In the genomic region with DNA sequence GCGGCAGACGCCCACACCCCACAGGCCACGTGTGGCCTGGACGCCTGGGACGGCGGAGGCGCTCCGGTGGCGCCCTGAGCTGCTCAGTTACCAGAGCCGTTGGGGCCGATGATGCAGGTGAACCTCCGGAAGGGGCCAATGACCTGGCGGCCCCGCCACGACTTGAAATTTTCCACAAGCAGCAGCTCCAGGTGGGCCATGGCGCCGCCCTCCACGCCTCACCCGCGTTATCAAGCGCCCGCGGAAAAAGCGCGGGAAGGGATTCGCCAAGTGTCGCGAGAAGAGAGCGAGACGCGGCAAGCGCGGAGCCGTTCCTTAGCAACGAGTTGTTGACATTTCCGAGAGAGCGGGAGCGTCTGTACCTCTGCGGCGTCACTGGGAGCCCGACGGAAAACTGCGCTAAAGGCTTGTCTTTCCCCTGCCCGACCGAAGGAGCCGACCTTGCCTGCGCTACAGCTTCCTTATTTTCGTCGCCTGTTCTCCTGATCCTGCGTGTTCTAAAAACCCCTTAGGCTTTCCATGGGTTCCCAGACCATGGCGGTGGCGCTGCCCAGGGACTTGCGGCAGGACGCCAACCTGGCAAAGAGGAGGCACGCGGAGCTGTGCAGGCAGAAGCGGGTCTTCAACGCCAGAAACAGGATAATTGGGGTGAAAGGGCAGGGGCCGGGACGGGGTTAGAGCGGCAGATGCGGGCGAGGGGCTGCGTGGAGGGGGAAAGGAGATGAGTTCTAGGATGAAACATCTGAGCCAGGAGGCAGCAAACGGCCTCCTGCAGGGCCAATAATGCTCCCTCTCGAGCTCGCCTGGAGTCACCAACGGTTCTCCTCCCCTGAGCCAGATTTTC, we compare ENCODE assay signal across 1 cellular context.
TF ChIP-seq lines count a peak whose summit lies in the region.

A gene with protein sequence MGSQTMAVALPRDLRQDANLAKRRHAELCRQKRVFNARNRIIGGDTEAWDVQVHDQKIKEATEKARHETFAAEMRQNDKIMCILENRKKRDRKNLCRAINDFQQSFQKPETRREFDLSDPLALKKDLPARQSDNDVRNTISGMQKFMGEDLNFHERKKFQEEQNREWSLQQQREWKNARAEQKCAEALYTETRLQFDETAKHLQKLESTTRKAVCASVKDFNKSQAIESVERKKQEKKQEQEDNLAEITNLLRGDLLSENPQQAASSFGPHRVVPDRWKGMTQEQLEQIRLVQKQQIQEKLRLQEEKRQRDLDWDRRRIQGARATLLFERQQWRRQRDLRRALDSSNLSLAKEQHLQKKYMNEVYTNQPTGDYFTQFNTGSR (plus strand): TSS at position 326 of the 844 bp plus-strand sequence. CDS start 194 bp downstream, at position 520.
A gene with protein sequence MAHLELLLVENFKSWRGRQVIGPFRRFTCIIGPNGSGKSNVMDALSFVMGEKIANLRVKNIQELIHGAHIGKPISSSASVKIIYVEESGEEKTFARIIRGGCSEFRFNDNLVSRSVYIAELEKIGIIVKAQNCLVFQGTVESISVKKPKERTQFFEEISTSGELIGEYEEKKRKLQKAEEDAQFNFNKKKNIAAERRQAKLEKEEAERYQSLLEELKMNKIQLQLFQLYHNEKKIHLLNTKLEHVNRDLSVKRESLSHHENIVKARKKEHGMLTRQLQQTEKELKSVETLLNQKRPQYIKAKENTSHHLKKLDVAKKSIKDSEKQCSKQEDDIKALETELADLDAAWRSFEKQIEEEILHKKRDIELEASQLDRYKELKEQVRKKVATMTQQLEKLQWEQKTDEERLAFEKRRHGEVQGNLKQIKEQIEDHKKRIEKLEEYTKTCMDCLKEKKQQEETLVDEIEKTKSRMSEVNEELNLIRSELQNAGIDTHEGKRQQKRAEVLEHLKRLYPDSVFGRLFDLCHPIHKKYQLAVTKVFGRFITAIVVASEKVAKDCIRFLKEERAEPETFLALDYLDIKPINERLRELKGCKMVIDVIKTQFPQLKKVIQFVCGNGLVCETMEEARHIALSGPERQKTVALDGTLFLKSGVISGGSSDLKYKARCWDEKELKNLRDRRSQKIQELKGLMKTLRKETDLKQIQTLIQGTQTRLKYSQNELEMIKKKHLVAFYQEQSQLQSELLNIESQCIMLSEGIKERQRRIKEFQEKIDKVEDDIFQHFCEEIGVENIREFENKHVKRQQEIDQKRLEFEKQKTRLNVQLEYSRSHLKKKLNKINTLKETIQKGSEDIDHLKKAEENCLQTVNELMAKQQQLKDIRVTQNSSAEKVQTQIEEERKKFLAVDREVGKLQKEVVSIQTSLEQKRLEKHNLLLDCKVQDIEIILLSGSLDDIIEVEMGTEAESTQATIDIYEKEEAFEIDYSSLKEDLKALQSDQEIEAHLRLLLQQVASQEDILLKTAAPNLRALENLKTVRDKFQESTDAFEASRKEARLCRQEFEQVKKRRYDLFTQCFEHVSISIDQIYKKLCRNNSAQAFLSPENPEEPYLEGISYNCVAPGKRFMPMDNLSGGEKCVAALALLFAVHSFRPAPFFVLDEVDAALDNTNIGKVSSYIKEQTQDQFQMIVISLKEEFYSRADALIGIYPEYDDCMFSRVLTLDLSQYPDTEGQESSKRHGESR (minus strand): TSS at position 232 of the 844 bp plus-strand sequence. CDS start 32 bp downstream, at position 200.

TF ChIP-seq in WTC11, 78 proteins besides CTCF, POLR2A, EP300 and RAD21 (continued from another document):
- TF ChIP-seq ZNF317 (CRISPR knock-in tag; IDR thresholded peaks at IDR 0.05; ENCODE audit: borderline replicate concordance, low read depth) = peak; percentile 71; the same call in 1 of the 2 replicates
- TF ChIP-seq, protein P1, sequence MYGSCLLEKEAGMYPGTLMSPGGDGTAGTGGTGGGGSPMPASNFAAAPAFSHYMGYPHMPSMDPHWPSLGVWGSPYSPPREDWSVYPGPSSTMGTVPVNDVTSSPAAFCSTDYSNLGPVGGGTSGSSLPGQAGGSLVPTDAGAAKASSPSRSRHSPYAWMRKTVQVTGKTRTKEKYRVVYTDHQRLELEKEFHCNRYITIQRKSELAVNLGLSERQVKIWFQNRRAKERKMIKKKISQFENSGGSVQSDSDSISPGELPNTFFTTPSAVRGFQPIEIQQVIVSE (CRISPR knock-in tag; IDR thresholded peaks at IDR 0.05; ENCODE audit: borderline replicate concordance) = no peak
- TF ChIP-seq, protein P2, sequence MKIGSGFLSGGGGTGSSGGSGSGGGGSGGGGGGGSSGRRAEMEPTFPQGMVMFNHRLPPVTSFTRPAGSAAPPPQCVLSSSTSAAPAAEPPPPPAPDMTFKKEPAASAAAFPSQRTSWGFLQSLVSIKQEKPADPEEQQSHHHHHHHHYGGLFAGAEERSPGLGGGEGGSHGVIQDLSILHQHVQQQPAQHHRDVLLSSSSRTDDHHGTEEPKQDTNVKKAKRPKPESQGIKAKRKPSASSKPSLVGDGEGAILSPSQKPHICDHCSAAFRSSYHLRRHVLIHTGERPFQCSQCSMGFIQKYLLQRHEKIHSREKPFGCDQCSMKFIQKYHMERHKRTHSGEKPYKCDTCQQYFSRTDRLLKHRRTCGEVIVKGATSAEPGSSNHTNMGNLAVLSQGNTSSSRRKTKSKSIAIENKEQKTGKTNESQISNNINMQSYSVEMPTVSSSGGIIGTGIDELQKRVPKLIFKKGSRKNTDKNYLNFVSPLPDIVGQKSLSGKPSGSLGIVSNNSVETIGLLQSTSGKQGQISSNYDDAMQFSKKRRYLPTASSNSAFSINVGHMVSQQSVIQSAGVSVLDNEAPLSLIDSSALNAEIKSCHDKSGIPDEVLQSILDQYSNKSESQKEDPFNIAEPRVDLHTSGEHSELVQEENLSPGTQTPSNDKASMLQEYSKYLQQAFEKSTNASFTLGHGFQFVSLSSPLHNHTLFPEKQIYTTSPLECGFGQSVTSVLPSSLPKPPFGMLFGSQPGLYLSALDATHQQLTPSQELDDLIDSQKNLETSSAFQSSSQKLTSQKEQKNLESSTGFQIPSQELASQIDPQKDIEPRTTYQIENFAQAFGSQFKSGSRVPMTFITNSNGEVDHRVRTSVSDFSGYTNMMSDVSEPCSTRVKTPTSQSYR (CRISPR knock-in tag; IDR thresholded peaks at IDR 0.05) = peak; percentile 86; the same call in 1 of the 2 replicates
- TF ChIP-seq, protein P3, sequence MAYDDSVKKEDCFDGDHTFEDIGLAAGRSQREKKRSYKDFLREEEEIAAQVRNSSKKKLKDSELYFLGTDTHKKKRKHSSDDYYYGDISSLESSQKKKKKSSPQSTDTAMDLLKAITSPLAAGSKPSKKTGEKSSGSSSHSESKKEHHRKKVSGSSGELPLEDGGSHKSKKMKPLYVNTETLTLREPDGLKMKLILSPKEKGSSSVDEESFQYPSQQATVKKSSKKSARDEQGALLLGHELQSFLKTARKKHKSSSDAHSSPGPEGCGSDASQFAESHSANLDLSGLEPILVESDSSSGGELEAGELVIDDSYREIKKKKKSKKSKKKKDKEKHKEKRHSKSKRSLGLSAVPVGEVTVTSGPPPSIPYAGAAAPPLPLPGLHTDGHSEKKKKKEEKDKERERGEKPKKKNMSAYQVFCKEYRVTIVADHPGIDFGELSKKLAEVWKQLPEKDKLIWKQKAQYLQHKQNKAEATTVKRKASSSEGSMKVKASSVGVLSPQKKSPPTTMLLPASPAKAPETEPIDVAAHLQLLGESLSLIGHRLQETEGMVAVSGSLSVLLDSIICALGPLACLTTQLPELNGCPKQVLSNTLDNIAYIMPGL (CRISPR knock-in tag; IDR thresholded peaks at IDR 0.05) = peak; percentile 63; the same call in 1 of the 2 replicates
- TF ChIP-seq ATF1 (CRISPR knock-in tag; IDR thresholded peaks at IDR 0.05) = peak; percentile 96
- TF ChIP-seq ZBTB21 (CRISPR knock-in tag; IDR thresholded peaks at IDR 0.05; ENCODE audit: borderline replicate concordance) = peak; percentile 92
- TF ChIP-seq ZNF232 (CRISPR knock-in tag; IDR thresholded peaks at IDR 0.05) = peak; percentile 92
- TF ChIP-seq GRHL2 (CRISPR knock-in tag; IDR thresholded peaks at IDR 0.05; ENCODE audit: insufficient replicate concordance, severe bottlenecking) = no peak
- TF ChIP-seq, protein P4, sequence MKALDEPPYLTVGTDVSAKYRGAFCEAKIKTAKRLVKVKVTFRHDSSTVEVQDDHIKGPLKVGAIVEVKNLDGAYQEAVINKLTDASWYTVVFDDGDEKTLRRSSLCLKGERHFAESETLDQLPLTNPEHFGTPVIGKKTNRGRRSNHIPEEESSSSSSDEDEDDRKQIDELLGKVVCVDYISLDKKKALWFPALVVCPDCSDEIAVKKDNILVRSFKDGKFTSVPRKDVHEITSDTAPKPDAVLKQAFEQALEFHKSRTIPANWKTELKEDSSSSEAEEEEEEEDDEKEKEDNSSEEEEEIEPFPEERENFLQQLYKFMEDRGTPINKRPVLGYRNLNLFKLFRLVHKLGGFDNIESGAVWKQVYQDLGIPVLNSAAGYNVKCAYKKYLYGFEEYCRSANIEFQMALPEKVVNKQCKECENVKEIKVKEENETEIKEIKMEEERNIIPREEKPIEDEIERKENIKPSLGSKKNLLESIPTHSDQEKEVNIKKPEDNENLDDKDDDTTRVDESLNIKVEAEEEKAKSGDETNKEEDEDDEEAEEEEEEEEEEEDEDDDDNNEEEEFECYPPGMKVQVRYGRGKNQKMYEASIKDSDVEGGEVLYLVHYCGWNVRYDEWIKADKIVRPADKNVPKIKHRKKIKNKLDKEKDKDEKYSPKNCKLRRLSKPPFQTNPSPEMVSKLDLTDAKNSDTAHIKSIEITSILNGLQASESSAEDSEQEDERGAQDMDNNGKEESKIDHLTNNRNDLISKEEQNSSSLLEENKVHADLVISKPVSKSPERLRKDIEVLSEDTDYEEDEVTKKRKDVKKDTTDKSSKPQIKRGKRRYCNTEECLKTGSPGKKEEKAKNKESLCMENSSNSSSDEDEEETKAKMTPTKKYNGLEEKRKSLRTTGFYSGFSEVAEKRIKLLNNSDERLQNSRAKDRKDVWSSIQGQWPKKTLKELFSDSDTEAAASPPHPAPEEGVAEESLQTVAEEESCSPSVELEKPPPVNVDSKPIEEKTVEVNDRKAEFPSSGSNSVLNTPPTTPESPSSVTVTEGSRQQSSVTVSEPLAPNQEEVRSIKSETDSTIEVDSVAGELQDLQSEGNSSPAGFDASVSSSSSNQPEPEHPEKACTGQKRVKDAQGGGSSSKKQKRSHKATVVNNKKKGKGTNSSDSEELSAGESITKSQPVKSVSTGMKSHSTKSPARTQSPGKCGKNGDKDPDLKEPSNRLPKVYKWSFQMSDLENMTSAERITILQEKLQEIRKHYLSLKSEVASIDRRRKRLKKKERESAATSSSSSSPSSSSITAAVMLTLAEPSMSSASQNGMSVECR (CRISPR knock-in tag; IDR thresholded peaks at IDR 0.05; ENCODE audit: borderline replicate concordance) = peak; percentile 98
- TF ChIP-seq, protein P5, sequence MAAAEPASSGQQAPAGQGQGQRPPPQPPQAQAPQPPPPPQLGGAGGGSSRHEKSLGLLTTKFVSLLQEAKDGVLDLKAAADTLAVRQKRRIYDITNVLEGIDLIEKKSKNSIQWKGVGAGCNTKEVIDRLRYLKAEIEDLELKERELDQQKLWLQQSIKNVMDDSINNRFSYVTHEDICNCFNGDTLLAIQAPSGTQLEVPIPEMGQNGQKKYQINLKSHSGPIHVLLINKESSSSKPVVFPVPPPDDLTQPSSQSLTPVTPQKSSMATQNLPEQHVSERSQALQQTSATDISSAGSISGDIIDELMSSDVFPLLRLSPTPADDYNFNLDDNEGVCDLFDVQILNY (CRISPR knock-in tag; IDR thresholded peaks at IDR 0.05) = peak; percentile 100
- TF ChIP-seq, protein P6, sequence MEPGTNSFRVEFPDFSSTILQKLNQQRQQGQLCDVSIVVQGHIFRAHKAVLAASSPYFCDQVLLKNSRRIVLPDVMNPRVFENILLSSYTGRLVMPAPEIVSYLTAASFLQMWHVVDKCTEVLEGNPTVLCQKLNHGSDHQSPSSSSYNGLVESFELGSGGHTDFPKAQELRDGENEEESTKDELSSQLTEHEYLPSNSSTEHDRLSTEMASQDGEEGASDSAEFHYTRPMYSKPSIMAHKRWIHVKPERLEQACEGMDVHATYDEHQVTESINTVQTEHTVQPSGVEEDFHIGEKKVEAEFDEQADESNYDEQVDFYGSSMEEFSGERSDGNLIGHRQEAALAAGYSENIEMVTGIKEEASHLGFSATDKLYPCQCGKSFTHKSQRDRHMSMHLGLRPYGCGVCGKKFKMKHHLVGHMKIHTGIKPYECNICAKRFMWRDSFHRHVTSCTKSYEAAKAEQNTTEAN (CRISPR knock-in tag; IDR thresholded peaks at IDR 0.05) = peak; percentile 93
